Comparison of ENCODE assay signal across 1 cellular context in the genomic region with DNA sequence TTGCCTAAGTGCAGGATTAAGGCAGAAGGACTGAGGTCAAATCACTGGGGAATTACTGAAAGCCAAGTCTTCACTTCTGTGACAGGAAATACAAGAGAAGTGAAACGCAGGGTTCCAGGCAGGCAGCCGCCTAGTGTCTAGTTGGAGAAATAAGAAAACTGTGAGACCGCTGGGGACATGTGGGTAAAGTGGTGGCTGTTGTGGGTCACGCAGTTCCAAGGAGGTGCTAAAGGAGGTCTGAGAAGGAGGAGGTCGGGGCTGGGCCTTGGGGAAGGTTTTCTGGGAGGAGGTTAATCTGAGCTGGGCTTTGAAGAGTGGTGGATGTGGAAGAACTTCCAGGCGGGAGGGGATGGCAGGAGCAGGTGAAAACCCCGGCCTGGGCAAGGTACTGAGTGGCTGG.
TF ChIP-seq lines count a peak whose summit lies in the region.

No MANE protein-coding gene starts in this region.

TF ChIP-seq in WTC11, 78 proteins besides CTCF, POLR2A, EP300 and RAD21 (continued from another document):
- TF ChIP-seq, protein P1, sequence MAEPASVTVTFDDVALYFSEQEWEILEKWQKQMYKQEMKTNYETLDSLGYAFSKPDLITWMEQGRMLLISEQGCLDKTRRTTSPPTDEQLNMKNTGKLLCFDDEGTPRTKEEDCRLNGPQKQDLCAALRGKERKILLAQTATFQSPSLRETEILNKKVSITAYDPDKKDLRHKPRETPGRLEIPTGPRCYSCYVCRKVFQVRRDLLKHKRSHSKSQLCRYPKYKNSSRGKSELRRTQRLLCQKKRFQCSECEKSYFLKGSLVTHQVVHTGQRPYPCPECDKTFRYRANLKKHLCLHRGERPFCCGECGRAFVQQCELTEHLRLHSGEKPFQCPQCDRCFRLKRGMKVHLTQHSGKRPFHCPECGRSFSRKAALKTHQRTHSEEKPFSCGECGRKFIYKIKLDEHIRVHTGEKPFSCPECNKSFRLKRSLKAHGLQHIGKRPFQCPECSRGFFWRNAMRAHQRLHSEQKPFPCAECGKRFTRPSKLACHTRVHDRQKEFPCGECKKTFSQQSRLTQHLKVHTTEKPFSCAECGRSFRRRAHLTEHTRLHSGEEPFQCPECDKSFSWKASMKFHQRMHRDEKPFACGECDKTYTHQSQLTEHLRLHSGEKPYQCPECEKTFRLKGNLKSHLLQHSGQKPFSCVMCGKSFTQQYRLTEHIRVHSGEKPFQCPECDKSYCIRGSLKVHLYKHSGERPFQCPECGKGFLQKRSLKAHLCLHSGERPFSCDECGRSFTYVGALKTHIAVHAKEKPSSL (CRISPR knock-in tag; conservative IDR thresholded peaks at IDR 0.05): no peak
- TF ChIP-seq, protein P2, sequence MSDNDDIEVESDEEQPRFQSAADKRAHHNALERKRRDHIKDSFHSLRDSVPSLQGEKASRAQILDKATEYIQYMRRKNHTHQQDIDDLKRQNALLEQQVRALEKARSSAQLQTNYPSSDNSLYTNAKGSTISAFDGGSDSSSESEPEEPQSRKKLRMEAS (CRISPR knock-in tag; IDR thresholded peaks at IDR 0.05): no peak
- TF ChIP-seq ZNF263 (CRISPR knock-in tag; IDR thresholded peaks at IDR 0.05; ENCODE audit: low read depth) (no peak), GABPB1 (CRISPR knock-in tag; IDR thresholded peaks at IDR 0.05) (no peak), ZNF138 (CRISPR knock-in tag; conservative IDR thresholded peaks at IDR 0.05) (no peak), ATF1 (CRISPR knock-in tag; IDR thresholded peaks at IDR 0.05) (no peak), JAZF1 (CRISPR knock-in tag; IDR thresholded peaks at IDR 0.05) (no peak), NR2C2 (CRISPR knock-in tag; IDR thresholded peaks at IDR 0.05) (no peak), GRHL2 (CRISPR knock-in tag; IDR thresholded peaks at IDR 0.05; ENCODE audit: insufficient replicate concordance, severe bottlenecking) (no peak)
- TF ChIP-seq, protein P3, sequence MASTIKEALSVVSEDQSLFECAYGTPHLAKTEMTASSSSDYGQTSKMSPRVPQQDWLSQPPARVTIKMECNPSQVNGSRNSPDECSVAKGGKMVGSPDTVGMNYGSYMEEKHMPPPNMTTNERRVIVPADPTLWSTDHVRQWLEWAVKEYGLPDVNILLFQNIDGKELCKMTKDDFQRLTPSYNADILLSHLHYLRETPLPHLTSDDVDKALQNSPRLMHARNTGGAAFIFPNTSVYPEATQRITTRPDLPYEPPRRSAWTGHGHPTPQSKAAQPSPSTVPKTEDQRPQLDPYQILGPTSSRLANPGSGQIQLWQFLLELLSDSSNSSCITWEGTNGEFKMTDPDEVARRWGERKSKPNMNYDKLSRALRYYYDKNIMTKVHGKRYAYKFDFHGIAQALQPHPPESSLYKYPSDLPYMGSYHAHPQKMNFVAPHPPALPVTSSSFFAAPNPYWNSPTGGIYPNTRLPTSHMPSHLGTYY (CRISPR knock-in tag; IDR thresholded peaks at IDR 0.05): no peak
- TF ChIP-seq, protein P4, sequence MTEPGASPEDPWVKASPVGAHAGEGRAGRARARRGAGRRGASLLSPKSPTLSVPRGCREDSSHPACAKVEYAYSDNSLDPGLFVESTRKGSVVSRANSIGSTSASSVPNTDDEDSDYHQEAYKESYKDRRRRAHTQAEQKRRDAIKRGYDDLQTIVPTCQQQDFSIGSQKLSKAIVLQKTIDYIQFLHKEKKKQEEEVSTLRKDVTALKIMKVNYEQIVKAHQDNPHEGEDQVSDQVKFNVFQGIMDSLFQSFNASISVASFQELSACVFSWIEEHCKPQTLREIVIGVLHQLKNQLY (CRISPR knock-in tag; IDR thresholded peaks at IDR 0.05): no peak
- TF ChIP-seq, protein P5, sequence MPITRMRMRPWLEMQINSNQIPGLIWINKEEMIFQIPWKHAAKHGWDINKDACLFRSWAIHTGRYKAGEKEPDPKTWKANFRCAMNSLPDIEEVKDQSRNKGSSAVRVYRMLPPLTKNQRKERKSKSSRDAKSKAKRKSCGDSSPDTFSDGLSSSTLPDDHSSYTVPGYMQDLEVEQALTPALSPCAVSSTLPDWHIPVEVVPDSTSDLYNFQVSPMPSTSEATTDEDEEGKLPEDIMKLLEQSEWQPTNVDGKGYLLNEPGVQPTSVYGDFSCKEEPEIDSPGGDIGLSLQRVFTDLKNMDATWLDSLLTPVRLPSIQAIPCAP (CRISPR knock-in tag; IDR thresholded peaks at IDR 0.05): no peak
- TF ChIP-seq, protein P6, sequence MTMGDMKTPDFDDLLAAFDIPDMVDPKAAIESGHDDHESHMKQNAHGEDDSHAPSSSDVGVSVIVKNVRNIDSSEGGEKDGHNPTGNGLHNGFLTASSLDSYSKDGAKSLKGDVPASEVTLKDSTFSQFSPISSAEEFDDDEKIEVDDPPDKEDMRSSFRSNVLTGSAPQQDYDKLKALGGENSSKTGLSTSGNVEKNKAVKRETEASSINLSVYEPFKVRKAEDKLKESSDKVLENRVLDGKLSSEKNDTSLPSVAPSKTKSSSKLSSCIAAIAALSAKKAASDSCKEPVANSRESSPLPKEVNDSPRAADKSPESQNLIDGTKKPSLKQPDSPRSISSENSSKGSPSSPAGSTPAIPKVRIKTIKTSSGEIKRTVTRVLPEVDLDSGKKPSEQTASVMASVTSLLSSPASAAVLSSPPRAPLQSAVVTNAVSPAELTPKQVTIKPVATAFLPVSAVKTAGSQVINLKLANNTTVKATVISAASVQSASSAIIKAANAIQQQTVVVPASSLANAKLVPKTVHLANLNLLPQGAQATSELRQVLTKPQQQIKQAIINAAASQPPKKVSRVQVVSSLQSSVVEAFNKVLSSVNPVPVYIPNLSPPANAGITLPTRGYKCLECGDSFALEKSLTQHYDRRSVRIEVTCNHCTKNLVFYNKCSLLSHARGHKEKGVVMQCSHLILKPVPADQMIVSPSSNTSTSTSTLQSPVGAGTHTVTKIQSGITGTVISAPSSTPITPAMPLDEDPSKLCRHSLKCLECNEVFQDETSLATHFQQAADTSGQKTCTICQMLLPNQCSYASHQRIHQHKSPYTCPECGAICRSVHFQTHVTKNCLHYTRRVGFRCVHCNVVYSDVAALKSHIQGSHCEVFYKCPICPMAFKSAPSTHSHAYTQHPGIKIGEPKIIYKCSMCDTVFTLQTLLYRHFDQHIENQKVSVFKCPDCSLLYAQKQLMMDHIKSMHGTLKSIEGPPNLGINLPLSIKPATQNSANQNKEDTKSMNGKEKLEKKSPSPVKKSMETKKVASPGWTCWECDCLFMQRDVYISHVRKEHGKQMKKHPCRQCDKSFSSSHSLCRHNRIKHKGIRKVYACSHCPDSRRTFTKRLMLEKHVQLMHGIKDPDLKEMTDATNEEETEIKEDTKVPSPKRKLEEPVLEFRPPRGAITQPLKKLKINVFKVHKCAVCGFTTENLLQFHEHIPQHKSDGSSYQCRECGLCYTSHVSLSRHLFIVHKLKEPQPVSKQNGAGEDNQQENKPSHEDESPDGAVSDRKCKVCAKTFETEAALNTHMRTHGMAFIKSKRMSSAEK (CRISPR knock-in tag; IDR thresholded peaks at IDR 0.05; ENCODE audit: borderline replicate concordance): no peak
TF ChIP-seq in WTC11: peak in this region for 0.
